Comparison of ENCODE assay signal across 9 cellular contexts in genomic region chrX:42472727-42473126, GRCh38.
"Had no signal": no experiment of that assay in that cellular context is flagged by ENCODE, and none has a peak within 500 bp of the region (broad histone marks: within the 10 kb centered on the region; RNA-seq: fewer than 3 reads in every experiment).

No MANE protein-coding gene starts in this region.

- H3K9me3 ChIP-seq: HAP-1 had no signal

- H3K4me2 ChIP-seq: GM23338 had no signal

- H3K4me1 Mint-ChIP-seq: GM23338 had no signal

- H3K27ac Mint-ChIP-seq: GM23338, HFFc6 had no signal

- H3K4me3 Mint-ChIP-seq: GM23338, HFFc6 had no signal

- H3K4me1 ChIP-seq: HAP-1 had no signal

- H2AFZ ChIP-seq: GM23338 had no signal

- DNase-seq: H7, HFFc6, IMR-90 had no signal

- ATAC-seq: GM23338, HCT116, K562 had no signal

- FAIRE-seq: H1, HTR-8/SVneo, K562 had no signal

- H3K4me3 ChIP-seq: GM23338, HAP-1, K562 had no signal

- H3K36me3 ChIP-seq: HAP-1 had no signal
